Comparison of ENCODE assay signal across 20 cellular contexts in genomic region chr6:40353967-40354452, GRCh38.
"Had no signal": no experiment of that assay in that cellular context is flagged by ENCODE, and none has a peak within 500 bp of the region (broad histone marks: within the 10 kb centered on the region; RNA-seq: fewer than 3 reads in every experiment).

No MANE protein-coding gene starts in this region.

- H3K27ac Mint-ChIP-seq: activated naive CD4-positive, alpha-beta T cell treated with anti-CD3 and anti-CD28 coated beads, Interleukin-2, amount 50 U/mL, for 24 hours; immature natural killer cell; memory B cell; nephron progenitor cell; stimulated activated naive B cell treated with anti-CD40 and anti-IgM and Interleukin-4, amounts not matched to agents 10 μg/mL and 1 μg/mL and 100 μg/mL, for 72 hours had no signal

- H3K4me3 Mint-ChIP-seq: activated naive CD4-positive, alpha-beta T cell treated with anti-CD3 and anti-CD28 coated beads, Interleukin-2, amount 50 U/mL, for 24 hours; immature natural killer cell; memory B cell; nephron progenitor cell; stimulated activated naive B cell treated with anti-CD40 and anti-IgM and Interleukin-4, amounts not matched to agents 10 μg/mL and 1 μg/mL and 100 μg/mL, for 72 hours had no signal

- H3K4me1 Mint-ChIP-seq: memory B cell; stimulated activated naive B cell treated with anti-CD40 and anti-IgM and Interleukin-4, amounts not matched to agents 10 μg/mL and 1 μg/mL and 100 μg/mL, for 72 hours had no signal

- H3K36me3 Mint-ChIP-seq: activated naive CD4-positive, alpha-beta T cell treated with anti-CD3 and anti-CD28 coated beads, Interleukin-2, amount 50 U/mL, for 24 hours; memory B cell; stimulated activated naive B cell treated with anti-CD40 and anti-IgM and Interleukin-4, amounts not matched to agents 10 μg/mL and 1 μg/mL and 100 μg/mL, for 72 hours had no signal

- H3K27me3 Mint-ChIP-seq: activated naive CD4-positive, alpha-beta T cell treated with anti-CD3 and anti-CD28 coated beads, Interleukin-2, amount 50 U/mL, for 24 hours; memory B cell; stimulated activated naive B cell treated with anti-CD40 and anti-IgM and Interleukin-4, amounts not matched to agents 10 μg/mL and 1 μg/mL and 100 μg/mL, for 72 hours had no signal

- DNase-seq: activated CD4-positive, alpha-beta T cell treated with anti-CD3 and anti-CD28 coated beads, Interleukin-2, amount 50 U/mL, for 48 hours; activated gamma-delta T cell treated with Interleukin-2 at 50 U/mL for 16 hours; activated T-cell treated with anti-CD3 and anti-CD28 coated beads, Interleukin-2, amount 50 U/mL, for 1 hour; anterior cingulate cortex; caudate nucleus; dermis blood vessel endothelial cell; effector CD8-positive, alpha-beta T cell; foreskin melanocyte; immature natural killer cell; nephron progenitor cell; posterior cingulate gyrus; stimulated activated CD4-positive, alpha-beta T cell treated with anti-CD3 and anti-CD28 coated beads, Interleukin-15, amount 100 ng/mL, for 24 hours; stimulated activated CD4-positive, alpha-beta T cell treated with anti-CD3 and anti-CD28 coated beads, Interleukin-2, amount 100 ng/mL, for 48 hours; stimulated activated naive B cell treated with anti-CD40 and anti-IgM and Interleukin-4, amounts not matched to agents 10 μg/mL and 1 μg/mL and 100 μg/mL, for 72 hours; T-helper 9 cell; transverse colon had no signal

- ATAC-seq: body of pancreas; sciatic nerve; stimulated activated naive B cell treated with anti-CD40 and anti-IgM and Interleukin-4, amounts not matched to agents 10 μg/mL and 1 μg/mL and 100 μg/mL, for 72 hours had no signal

- H3K9me3 Mint-ChIP-seq: activated naive CD4-positive, alpha-beta T cell treated with anti-CD3 and anti-CD28 coated beads, Interleukin-2, amount 50 U/mL, for 24 hours; immature natural killer cell; memory B cell; nephron progenitor cell; stimulated activated naive B cell treated with anti-CD40 and anti-IgM and Interleukin-4, amounts not matched to agents 10 μg/mL and 1 μg/mL and 100 μg/mL, for 72 hours had no signal
